In genomic region chr7:50303082-50303893, GRCh38 we compare ENCODE assay signal across 10 cellular contexts. TPM values are rescaled to one million over a fixed set of nuclear protein-coding genes. Genes with fewer than 3 reads are reported as not detected.
DNase-seq lines count a peak whose midpoint lies in the region; ATAC-seq and TF ChIP-seq lines count a peak whose summit lies in the region.
"Had no signal": no experiment of that assay in that cellular context is flagged by ENCODE, and none has a peak within 500 bp of the region (broad histone marks: within the 10 kb centered on the region; RNA-seq: fewer than 3 reads in every experiment).

No MANE protein-coding gene starts in this region.

- H3K4me1 Mint-ChIP-seq in activated CD8-positive, alpha-beta memory T cell treated with anti-CD3 and anti-CD28 coated beads, Interleukin-2, amount 10 ng/mL, durations not matched to agents 7 days and 5 days: peaks cover 33% of the 10 kb centered on the region
- H3K4me1 Mint-ChIP-seq in T-helper 2 cell treated with Interferon-gamma antibody and Interleukin-4, amounts not matched to agents 5 μg/mL and 100 μg/mL, for 36 hours (ENCODE audit: low read depth): peaks cover 30% of the 10 kb centered on the region
- H3K4me1 Mint-ChIP-seq in glutamatergic neuron (ENCODE audit: low read depth, unreplicated experiment): peaks cover 2% of the 10 kb centered on the region
- peaks cover 60% of the 10 kb centered on the region for H3K4me1 Mint-ChIP-seq in stimulated activated naive CD8-positive, alpha-beta T cell treated with anti-CD3 and anti-CD28 coated beads, Interleukin-15, amount 100 ng/mL, for 72 hours

- TF ChIP-seq CTCF in glutamatergic neuron (IDR thresholded peaks at IDR 0.05; ENCODE audit: partially characterized antibody, unreplicated experiment) (no peak), omental fat pad (IDR thresholded peaks at IDR 0.05) (no peak)

- H3K9me3 Mint-ChIP-seq in activated CD8-positive, alpha-beta memory T cell treated with anti-CD3 and anti-CD28 coated beads, Interleukin-2, amount 10 ng/mL, durations not matched to agents 7 days and 5 days (ENCODE audit: low read depth): no peaks in the 10 kb centered on the region
- no peaks in the 10 kb centered on the region for H3K9me3 Mint-ChIP-seq in T-helper 2 cell treated with Interferon-gamma antibody and Interleukin-4, amounts not matched to agents 5 μg/mL and 100 μg/mL, for 36 hours
- H3K9me3 Mint-ChIP-seq in glutamatergic neuron (ENCODE audit: unreplicated experiment): peaks cover 2% of the 10 kb centered on the region
- no peaks in the 10 kb centered on the region for H3K9me3 Mint-ChIP-seq in stimulated activated naive CD8-positive, alpha-beta T cell treated with anti-CD3 and anti-CD28 coated beads, Interleukin-15, amount 100 ng/mL, for 72 hours

- no peak for DNase-seq in activated CD8-positive, alpha-beta memory T cell treated with anti-CD3 and anti-CD28 coated beads, Interleukin-2, amount 10 ng/mL, durations not matched to agents 7 days and 5 days
- DNase-seq in activated CD8-positive, alpha-beta memory T cell treated with anti-CD3 and anti-CD28 coated beads, Interleukin-2, amount 50 U/mL, for 48 hours: no peak
- no peak for DNase-seq in T-helper 2 cell treated with Interferon-gamma antibody and Interleukin-4, amounts not matched to agents 5 μg/mL and 100 μg/mL, for 36 hours (ENCODE audit: low spot score)
- DNase-seq in glutamatergic neuron (no peak), omental fat pad (ENCODE audit: low spot score) (no peak), hippocampal formation (lab: John Stamatoyannopoulos, UW) (no peak), NOMO-1 treated with dmso at 0.1 percent for 144 hours (lab: John Stamatoyannopoulos, UW; ENCODE audit: unreplicated experiment) (no peak)
- DNase-seq in stimulated activated naive CD8-positive, alpha-beta T cell treated with anti-CD3 and anti-CD28 coated beads, Interleukin-15, amount 100 ng/mL, for 72 hours: peak in 1 of 2 donors; percentile 45
- DNase-seq: IMR-90 had no signal

- no peak for ATAC-seq in activated CD8-positive, alpha-beta memory T cell treated with anti-CD3 and anti-CD28 coated beads, Interleukin-2, amount 10 ng/mL, durations not matched to agents 7 days and 5 days
- ATAC-seq in stimulated activated naive CD8-positive, alpha-beta T cell treated with anti-CD3 and anti-CD28 coated beads, Interleukin-15, amount 100 ng/mL, for 72 hours: peak; percentile 21
- ATAC-seq in omental fat pad (ENCODE audit: low FRiP score): no peak

- H3K27ac Mint-ChIP-seq in activated CD8-positive, alpha-beta memory T cell treated with anti-CD3 and anti-CD28 coated beads, Interleukin-2, amount 10 ng/mL, durations not matched to agents 7 days and 5 days: peak overlapping the region; percentile 58
- H3K27ac Mint-ChIP-seq in T-helper 2 cell treated with Interferon-gamma antibody and Interleukin-4, amounts not matched to agents 5 μg/mL and 100 μg/mL, for 36 hours: peak overlapping the region; percentile 81
- H3K27ac Mint-ChIP-seq in glutamatergic neuron (ENCODE audit: unreplicated experiment): no peak overlapping the region
- H3K27ac Mint-ChIP-seq in stimulated activated naive CD8-positive, alpha-beta T cell treated with anti-CD3 and anti-CD28 coated beads, Interleukin-15, amount 100 ng/mL, for 72 hours: peak overlapping the region; percentile 59 to 91

- H3K36me3 Mint-ChIP-seq in activated CD8-positive, alpha-beta memory T cell treated with anti-CD3 and anti-CD28 coated beads, Interleukin-2, amount 10 ng/mL, durations not matched to agents 7 days and 5 days: peaks cover 34% of the 10 kb centered on the region
- peaks cover 39% of the 10 kb centered on the region for H3K36me3 Mint-ChIP-seq in T-helper 2 cell treated with Interferon-gamma antibody and Interleukin-4, amounts not matched to agents 5 μg/mL and 100 μg/mL, for 36 hours (ENCODE audit: low read depth)
- no peaks in the 10 kb centered on the region for H3K36me3 Mint-ChIP-seq in glutamatergic neuron (ENCODE audit: unreplicated experiment)

- no peaks in the 10 kb centered on the region for H3K27me3 Mint-ChIP-seq in activated CD8-positive, alpha-beta memory T cell treated with anti-CD3 and anti-CD28 coated beads, Interleukin-2, amount 10 ng/mL, durations not matched to agents 7 days and 5 days
- H3K27me3 Mint-ChIP-seq in T-helper 2 cell treated with Interferon-gamma antibody and Interleukin-4, amounts not matched to agents 5 μg/mL and 100 μg/mL, for 36 hours (ENCODE audit: low read depth): peaks cover 5% of the 10 kb centered on the region
- H3K27me3 Mint-ChIP-seq in glutamatergic neuron (ENCODE audit: unreplicated experiment): peaks cover 12% of the 10 kb centered on the region
- no peaks in the 10 kb centered on the region for H3K27me3 Mint-ChIP-seq in stimulated activated naive CD8-positive, alpha-beta T cell treated with anti-CD3 and anti-CD28 coated beads, Interleukin-15, amount 100 ng/mL, for 72 hours

- CTCF ChIA-PET in activated CD8-positive, alpha-beta memory T cell treated with anti-CD3 and anti-CD28 coated beads, Interleukin-2, amount 10 ng/mL, durations not matched to agents 7 days and 5 days (lab: Charles Lee): interaction anchor here (1.0 to 1.6 kb wide), 2 partner anchors 16 to 98 kb away, joined by 3 to 4 read pairs; no protein-coding TSS in a partner anchor

- H3K4me3 Mint-ChIP-seq in activated CD8-positive, alpha-beta memory T cell treated with anti-CD3 and anti-CD28 coated beads, Interleukin-2, amount 10 ng/mL, durations not matched to agents 7 days and 5 days: peak overlapping the region; percentile 68
- H3K4me3 Mint-ChIP-seq in T-helper 2 cell treated with Interferon-gamma antibody and Interleukin-4, amounts not matched to agents 5 μg/mL and 100 μg/mL, for 36 hours: peak overlapping the region; percentile 75
- peak overlapping the region; percentile 86 for H3K4me3 Mint-ChIP-seq in glutamatergic neuron (ENCODE audit: unreplicated experiment)
- H3K4me3 Mint-ChIP-seq in stimulated activated naive CD8-positive, alpha-beta T cell treated with anti-CD3 and anti-CD28 coated beads, Interleukin-15, amount 100 ng/mL, for 72 hours: peak overlapping the region; percentile 74 to 85

RNA-seq across cellular contexts. Expression of gene IKZF1, which starts 1.2 kb away (rescaled TPM):
- 100 to 1,000 TPM; 348 to 374 TPM for total RNA-seq in activated CD8-positive, alpha-beta memory T cell treated with anti-CD3 and anti-CD28 coated beads, Interleukin-2, amount 10 ng/mL, durations not matched to agents 7 days and 5 days
- total RNA-seq in glutamatergic neuron (ENCODE audit: unreplicated experiment) (1.1 TPM), omental fat pad (10 to 100 TPM; 14.6 to 34.5 (median 21.7) TPM)
- total RNA-seq: IMR-90, SJSA1 had no signal

Comparison
In these comparisons a context has a peak if more than half of its experiments do, and no peak if none do; other contexts are left out.
1. RNA of gene IKZF1, which starts 1.2 kb away (total RNA-seq): 348 to 374 TPM in activated CD8-positive, alpha-beta memory T cell treated with anti-CD3 and anti-CD28 coated beads, Interleukin-2, amount 10 ng/mL, durations not matched to agents 7 days and 5 days; 14.6 to 34.5 TPM in omental fat pad and 1.1 TPM in glutamatergic neuron (single experiment); every median in the first group is over 4 times any median in the second.
2. Peak in every context shown above with its lines, with median percentiles within 50 percentile points of each other: H3K4me3 Mint-ChIP-seq.